2 cellular contexts compared by ENCODE assay signal in the genomic region with DNA sequence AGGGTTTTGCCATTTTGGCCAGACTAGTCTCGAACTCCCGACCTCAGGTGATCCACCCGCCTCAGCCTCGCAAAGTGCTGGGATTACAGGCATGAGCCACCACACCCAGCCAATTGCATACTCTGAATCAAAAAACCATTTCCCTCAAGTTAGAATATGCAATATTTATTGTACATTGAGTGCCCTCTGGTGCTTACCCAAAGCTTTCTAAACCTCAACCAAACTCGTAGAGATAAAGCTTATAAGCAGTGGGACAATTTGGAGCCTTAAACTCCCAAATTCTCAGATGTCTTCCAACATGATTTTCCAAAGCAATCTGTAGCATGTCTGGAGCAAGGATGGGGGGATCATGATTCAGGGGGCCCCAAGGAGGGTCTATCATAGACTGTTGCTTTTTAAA.
TF ChIP-seq lines count a peak whose summit lies in the region.

No MANE protein-coding gene starts in this region.

TF ChIP-seq in IMR-90, 13 proteins besides CTCF, POLR2A, EP300 and RAD21:
- TF ChIP-seq MAFK (IDR thresholded peaks at IDR 0.05; ENCODE audit: low read depth, low read length), result no peak
- no peak for TF ChIP-seq SMC3 (IDR thresholded peaks at IDR 0.05; ENCODE audit: low read depth, low read length)
- TF ChIP-seq, protein P1, sequence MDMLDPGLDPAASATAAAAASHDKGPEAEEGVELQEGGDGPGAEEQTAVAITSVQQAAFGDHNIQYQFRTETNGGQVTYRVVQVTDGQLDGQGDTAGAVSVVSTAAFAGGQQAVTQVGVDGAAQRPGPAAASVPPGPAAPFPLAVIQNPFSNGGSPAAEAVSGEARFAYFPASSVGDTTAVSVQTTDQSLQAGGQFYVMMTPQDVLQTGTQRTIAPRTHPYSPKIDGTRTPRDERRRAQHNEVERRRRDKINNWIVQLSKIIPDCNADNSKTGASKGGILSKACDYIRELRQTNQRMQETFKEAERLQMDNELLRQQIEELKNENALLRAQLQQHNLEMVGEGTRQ (IDR thresholded peaks at IDR 0.05; ENCODE audit: low read depth, low read length), result no peak
- no peak for TF ChIP-seq RCOR1 (IDR thresholded peaks at IDR 0.05; ENCODE audit: insufficient replicate concordance, low read length)
- TF ChIP-seq MAZ (IDR thresholded peaks at IDR 0.05; ENCODE audit: borderline replicate concordance, low read depth, low read length), result no peak
- no peak for TF ChIP-seq BHLHE40 (IDR thresholded peaks at IDR 0.05; ENCODE audit: low read depth, low read length)

TF ChIP-seq in neural cell, 6 proteins besides CTCF, POLR2A, EP300 and RAD21:
- peak; percentile 30 for TF ChIP-seq SMC3 (conservative IDR thresholded peaks at IDR 0.05; ENCODE audit: poor library complexity)
- no peak for TF ChIP-seq MXI1 (conservative IDR thresholded peaks at IDR 0.05; ENCODE audit: poor library complexity, severe bottlenecking)
